ENCODE assay signal across 25 cellular contexts in genomic region chr3:2578560-2578959, GRCh38.
"Had no signal": no experiment of that assay in that cellular context is flagged by ENCODE, and none has a peak within 500 bp of the region (broad histone marks: within the 10 kb centered on the region; RNA-seq: fewer than 3 reads in every experiment).

No MANE protein-coding gene starts in this region.

- H3K36me3 Mint-ChIP-seq: activated naive CD8-positive, alpha-beta T cell; brain; T-cell had no signal

- FAIRE-seq: astrocyte, TTC549 had no signal

- H3K27me3 Mint-ChIP-seq: activated CD4-positive, alpha-beta memory T cell treated with anti-CD3 and anti-CD28 coated beads, Interleukin-2, amount 10 ng/mL, durations not matched to agents 7 days and 5 days; central memory CD8-positive, alpha-beta T cell had no signal

- H3K4me3 Mint-ChIP-seq: activated CD4-positive, alpha-beta memory T cell treated with anti-CD3 and anti-CD28 coated beads, Interleukin-2, amount 10 ng/mL, durations not matched to agents 7 days and 5 days; activated naive CD4-positive, alpha-beta T cell treated with anti-CD3 and anti-CD28 coated beads for 36 hours; activated naive CD8-positive, alpha-beta T cell; activated T-helper 17 cell treated with anti-CD3 and anti-CD28 coated beads, Interleukin-2, amount 50 U/mL, for 72 hours; brain; central memory CD8-positive, alpha-beta T cell; T-cell had no signal

- H2AFZ ChIP-seq: PC-9 had no signal

- DNase-seq: activated CD4-positive, alpha-beta memory T cell treated with anti-CD3 and anti-CD28 coated beads, Interleukin-2, amount 10 ng/mL, durations not matched to agents 7 days and 5 days; activated CD4-positive, alpha-beta T cell treated with anti-CD3 and anti-CD28 coated beads, Interleukin-2, amount 50 U/mL, for 1 hour; activated CD4-positive, CD25-positive, alpha-beta regulatory T cell; activated gamma-delta T cell; activated naive CD4-positive, alpha-beta T cell treated with anti-CD3 and anti-CD28 coated beads for 36 hours; activated T-cell treated with anti-CD3 and anti-CD28 coated beads for 4 hours; activated T-cell treated with anti-CD3 and anti-CD28 coated beads, Interleukin-2, amount 50 U/mL, for 48 hours; NCI-H1436 treated with DMSO at 0.1 percent for 48 hours; NCI-H187 treated with DMSO at 0.1 percent for 48 hours; NCI-H2081 treated with DMSO at 0.1 percent for 48 hours; NCI-H2227 treated with DMSO at 0.1 percent for 48 hours; NCI-H446 treated with DMSO at 0.1 percent for 48 hours; NCI-H526 treated with DMSO at 0.1 percent for 48 hours; PC-9; SIG-M5; T-cell; T-helper 2 cell; T1000 had no signal

- H3K4me1 Mint-ChIP-seq: activated CD4-positive, alpha-beta memory T cell treated with anti-CD3 and anti-CD28 coated beads, Interleukin-2, amount 10 ng/mL, durations not matched to agents 7 days and 5 days; activated T-helper 17 cell treated with anti-CD3 and anti-CD28 coated beads, Interleukin-2, amount 50 U/mL, for 72 hours; central memory CD8-positive, alpha-beta T cell; T-cell had no signal

- H3K9me3 Mint-ChIP-seq: activated CD4-positive, alpha-beta memory T cell treated with anti-CD3 and anti-CD28 coated beads, Interleukin-2, amount 10 ng/mL, durations not matched to agents 7 days and 5 days; activated naive CD4-positive, alpha-beta T cell treated with anti-CD3 and anti-CD28 coated beads for 36 hours; activated T-helper 17 cell treated with anti-CD3 and anti-CD28 coated beads, Interleukin-2, amount 50 U/mL, for 72 hours had no signal

- H3K4me2 ChIP-seq: KMS-11, PC-9 had no signal

- ATAC-seq: activated T-helper 17 cell treated with anti-CD3 and anti-CD28 coated beads, Interleukin-2, amount 50 U/mL, for 72 hours; T-cell had no signal

- H3K27ac ChIP-seq: KMS-11, PC-9 had no signal

- H3K4me3 ChIP-seq: PC-9 had no signal

- H3K27ac Mint-ChIP-seq: activated CD4-positive, alpha-beta memory T cell treated with anti-CD3 and anti-CD28 coated beads, Interleukin-2, amount 10 ng/mL, durations not matched to agents 7 days and 5 days; activated naive CD4-positive, alpha-beta T cell treated with anti-CD3 and anti-CD28 coated beads for 36 hours; activated naive CD8-positive, alpha-beta T cell; activated T-helper 17 cell treated with anti-CD3 and anti-CD28 coated beads, Interleukin-2, amount 50 U/mL, for 72 hours; T-cell had no signal
